ENCODE assay signal across 10 cellular contexts in the genomic region with DNA sequence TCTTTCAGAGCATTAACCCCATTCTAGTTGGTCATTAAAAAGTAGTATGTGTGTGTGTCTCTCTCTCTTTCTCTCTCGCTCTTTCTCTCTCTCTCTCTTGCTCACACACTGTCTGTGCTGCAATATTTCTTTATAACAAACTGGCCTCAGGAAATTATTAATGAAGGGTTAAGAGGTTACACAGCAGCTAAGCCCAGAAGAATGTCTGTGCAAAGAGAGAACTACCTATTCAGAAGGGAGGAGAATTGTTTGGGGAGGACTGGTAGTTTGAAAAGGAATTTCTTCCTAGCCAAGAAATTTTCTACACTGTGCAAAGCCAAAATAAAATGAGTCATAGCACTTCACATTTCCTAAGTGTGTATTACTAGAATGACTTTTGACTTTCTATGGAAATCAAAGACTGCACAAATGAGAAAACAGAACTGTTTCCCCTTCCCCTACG. TPM values are rescaled to one million over a fixed set of nuclear protein-coding genes. Genes with fewer than 3 reads are reported as not detected.
DNase-seq lines count a peak whose midpoint lies in the region; ATAC-seq, FAIRE-seq and TF ChIP-seq lines count a peak whose summit lies in the region.
"Had no signal": no experiment of that assay in that cellular context is flagged by ENCODE, and none has a peak within 500 bp of the region (broad histone marks: within the 10 kb centered on the region; RNA-seq: fewer than 3 reads in every experiment).

No MANE protein-coding gene starts in this region.

- ATAC-seq in body of pancreas, result peak; percentile 78
- ATAC-seq in activated naive CD4-positive, alpha-beta T cell treated with anti-CD3 and anti-CD28 coated beads, Interleukin-2, amount 50 U/mL, for 72 hours, result no peak
- ATAC-seq: activated T-helper 17 cell treated with anti-CD3 and anti-CD28 coated beads, Interleukin-2, amount 50 U/mL, for 72 hours had no signal

- H3K27me3 ChIP-seq in body of pancreas (no peaks in the 10 kb centered on the region), keratinocyte (ENCODE audit: control insufficient read depth, extremely low read depth, insufficient read depth, low read length) (no peaks in the 10 kb centered on the region), skeletal muscle tissue (ENCODE audit: control insufficient read depth in 3 of 3, insufficient read depth in 3 of 3, low read length in 3 of 3) (no peaks in the 10 kb centered on the region)

- POLR2A ChIA-PET in HEK293 (lab: Yijun Ruan, JAX), result interaction anchor here (0.6 kb wide), 1 partner anchor 476 kb away, joined by 3 read pairs; no protein-coding TSS in a partner anchor

- CTCF ChIA-PET in HEK293 (lab: Yijun Ruan, JAX), result no interaction called here

- H3K4me1 ChIP-seq in HEK293 (ENCODE audit: control insufficient read depth, insufficient read depth, low read length) (peaks cover 49% of the 10 kb centered on the region), body of pancreas (peaks cover 64% of the 10 kb centered on the region), keratinocyte (ENCODE audit: control insufficient read depth, extremely low read depth, insufficient read depth, low read length) (peaks cover 71% of the 10 kb centered on the region), skeletal muscle tissue (ENCODE audit: control insufficient read depth in 3 of 3, insufficient read depth in 3 of 3, low read length in 3 of 3) (peaks cover 22 to 39% (median 32%) of the 10 kb centered on the region in 3 donors)

- no peak for TF ChIP-seq POLR2A in body of pancreas (IDR thresholded peaks at IDR 0.05)
- TF ChIP-seq POLR2A in lower leg skin (IDR thresholded peaks at IDR 0.05), result no peak

- intact Hi-C loops in body of pancreas (cut with DNase I), result no loop called here
- intact Hi-C loops in head of caudate nucleus (cut with DNase I), result no loop called here
- intact Hi-C loops in lower leg skin (cut with DNase I; ENCODE audit: low total_unique reads), result no loop called here

- H3K9me1 ChIP-seq in keratinocyte (ENCODE audit: control insufficient read depth, extremely low read depth, insufficient read depth, low read length), result no peaks in the 10 kb centered on the region

- H3K9ac ChIP-seq in keratinocyte (ENCODE audit: control insufficient read depth, extremely low read depth, insufficient read depth, low read length) (peak overlapping the region; percentile 59), skeletal muscle tissue (ENCODE audit: low read depth in 1 of 3, low read length in 3 of 3) (no peak overlapping the region)

- FAIRE-seq in keratinocyte (lab: Jason Lieb, UNC), result peak; percentile 63

- H3K4me2 ChIP-seq in keratinocyte (ENCODE audit: control insufficient read depth, extremely low read depth, insufficient read depth, low read depth, low read length), result peak overlapping the region; percentile 95

- DNase-seq in body of pancreas, result no peak
- no peak for DNase-seq in keratinocyte (ENCODE audit: low read depth, low spot score)
- DNase-seq in activated naive CD4-positive, alpha-beta T cell treated with anti-CD3 and anti-CD28 coated beads, Interleukin-2, amount 50 U/mL, for 72 hours (ENCODE audit: low spot score in 2 of 2), result no peak
- DNase-seq in head of caudate nucleus, result no peak
- no peak for DNase-seq in pons (ENCODE audit: low spot score)
- DNase-seq in lower leg skin (ENCODE audit: low spot score in 2 of 2), result no peak
- DNase-seq: NCI-H146 had no signal

- H3K4me3 ChIP-seq in HEK293 (ENCODE audit: low read depth, low read length) (no peak overlapping the region), body of pancreas (no peak overlapping the region), keratinocyte (ENCODE audit: control insufficient read depth in 2 of 3, extremely low read depth in 1 of 3, insufficient read depth in 2 of 3, low read depth in 1 of 3, low read length in 3 of 3) (peak overlapping the region in 2 of 3 experiments; percentile 6 to 12), skeletal muscle tissue (ENCODE audit: low read length in 3 of 3) (peak overlapping the region in 1 of 3 donors; percentile 36), lower leg skin (ENCODE audit: low read depth, poor library complexity, severe bottlenecking) (no peak overlapping the region)

- H2AFZ ChIP-seq in keratinocyte (ENCODE audit: control insufficient read depth, low read length), result no peak overlapping the region

- H3K9me3 Mint-ChIP-seq in activated naive CD4-positive, alpha-beta T cell treated with anti-CD3 and anti-CD28 coated beads, Interleukin-2, amount 50 U/mL, for 72 hours, result peaks cover 4 to 6% of the 10 kb centered on the region in 2 donors
- H3K9me3 Mint-ChIP-seq: activated T-helper 17 cell treated with anti-CD3 and anti-CD28 coated beads, Interleukin-2, amount 50 U/mL, for 72 hours had no signal

- H3K27ac ChIP-seq in HEK293 (ENCODE audit: extremely low read depth, low read depth, low read length) (peak overlapping the region; percentile 53; the same call in 1 of the 2 replicates), body of pancreas (peak overlapping the region; percentile 6 to 74 (median 64)), keratinocyte (ENCODE audit: control insufficient read depth, insufficient read depth, low read length) (peak overlapping the region; percentile 89), skeletal muscle tissue (ENCODE audit: low read depth, low read length) (peak overlapping the region; percentile 1)

- peaks cover 73% of the 10 kb centered on the region for H3K79me2 ChIP-seq in keratinocyte (ENCODE audit: control insufficient read depth, insufficient read depth, low read length)

- 53% methylated on average over 2 of the region's 2 CpGs for WGBS in body of pancreas, 2 donors
- 38 to 43% methylated on average over 2 of the region's 2 CpGs for WGBS in lower leg skin, 2 donors

- H3K36me3 ChIP-seq in HEK293 (ENCODE audit: control insufficient read depth in 2 of 2, insufficient read depth in 1 of 2, low read length in 2 of 2) (no peaks in the 10 kb centered on the region), body of pancreas (replicated peaks in 1 of 2; ENCODE audit: insufficient read depth in 1 of 2, low read depth in 2 of 2) (no peaks in the 10 kb centered on the region), keratinocyte (ENCODE audit: control insufficient read depth in 2 of 2, extremely low read depth in 1 of 2, insufficient read depth in 2 of 2, low read length in 2 of 2) (no peaks in the 10 kb centered on the region), skeletal muscle tissue (ENCODE audit: control insufficient read depth in 3 of 3, insufficient read depth in 3 of 3, low read length in 3 of 3) (no peaks in the 10 kb centered on the region)

- H3K9me3 ChIP-seq in HEK293 (ENCODE audit: control insufficient read depth, insufficient read depth, low read depth, low read length) (no peaks in the 10 kb centered on the region), body of pancreas (no peaks in the 10 kb centered on the region), keratinocyte (ENCODE audit: control insufficient read depth, low read depth, low read length) (no peaks in the 10 kb centered on the region), skeletal muscle tissue (ENCODE audit: control insufficient read depth in 3 of 3, low read length in 3 of 3) (no peaks in the 10 kb centered on the region)

- TF ChIP-seq CTCF in HEK293 (tag by site-specific recombination; IDR thresholded peaks at IDR 0.05) (no peak), body of pancreas (IDR thresholded peaks at IDR 0.05) (no peak), keratinocyte (optimal IDR thresholded peaks at IDR 0.05 in 1 of 3, IDR thresholded peaks at IDR 0.05 in 1 of 3, conservative IDR thresholded peaks at IDR 0.05 in 1 of 3; ENCODE audit: extremely low read depth in 1 of 3, insufficient read depth in 2 of 3, low read length in 3 of 3) (no peak), lower leg skin (IDR thresholded peaks at IDR 0.05) (no peak)

- no peaks in the 10 kb centered on the region for H3K36me3 Mint-ChIP-seq in activated naive CD4-positive, alpha-beta T cell treated with anti-CD3 and anti-CD28 coated beads, Interleukin-2, amount 50 U/mL, for 72 hours

- peak overlapping the region in 1 of 2 donors; percentile 57 for H3K27ac Mint-ChIP-seq in activated naive CD4-positive, alpha-beta T cell treated with anti-CD3 and anti-CD28 coated beads, Interleukin-2, amount 50 U/mL, for 72 hours
- H3K27ac Mint-ChIP-seq: activated T-helper 17 cell treated with anti-CD3 and anti-CD28 coated beads, Interleukin-2, amount 50 U/mL, for 72 hours had no signal

- dilution Hi-C loops in keratinocyte (cut with MboI; ENCODE audit: extremely low pct_ligation_motif_present, low sequenced_read_pairs), result no loop called here

- no peaks in the 10 kb centered on the region for H4K20me1 ChIP-seq in keratinocyte (ENCODE audit: control insufficient read depth, extremely low read depth, insufficient read depth, low read length)

TF ChIP-seq in HEK293, 187 proteins besides CTCF, POLR2A, EP300 and RAD21 (continues in another document):
- no peak for TF ChIP-seq ZBTB17 (tag by site-specific recombination; IDR thresholded peaks at IDR 0.05)
- TF ChIP-seq ZNF16 (tag by site-specific recombination; IDR thresholded peaks at IDR 0.05; ENCODE audit: low read depth), result no peak
- no peak for TF ChIP-seq ZNF266 (tag by site-specific recombination; IDR thresholded peaks at IDR 0.05; ENCODE audit: low read depth)
- TF ChIP-seq ZNF596 (tag by site-specific recombination; IDR thresholded peaks at IDR 0.05), result peak; percentile 94
- TF ChIP-seq ZNF473 (tag by site-specific recombination; IDR thresholded peaks at IDR 0.05), result no peak
- peak; percentile 89 for TF ChIP-seq WT1 (tag by site-specific recombination; IDR thresholded peaks at IDR 0.05)
- no peak for TF ChIP-seq ZNF311 (tag by site-specific recombination; IDR thresholded peaks at IDR 0.05; ENCODE audit: borderline replicate concordance)
- TF ChIP-seq SCRT2 (tag by site-specific recombination; IDR thresholded peaks at IDR 0.05), result no peak

RNA-seq across cellular contexts. Expression of a gene that starts 22.2 kb away (rescaled TPM):
- total RNA-seq in body of pancreas (10 to 100 TPM; 19.1 to 21.8 TPM), skeletal muscle tissue (35.0 TPM), lower leg skin (10 to 100 TPM; 18.9 to 24.4 (median 21.0) TPM)
- polyA plus RNA-seq in keratinocyte, result 19.5 to 29.7 TPM (median 28.9 TPM) in 3 replicates
- 22.1 TPM for polyA plus RNA-seq in keratinocyte (2011; ENCODE audit: low read depth)
- polyA plus RNA-seq in keratinocyte (2011; cell fraction: cytosol; rRNA removed), result 11.6 and 23.3 TPM in 2 replicates
- 34.6 and 37.1 TPM in 2 replicates for polyA plus RNA-seq in keratinocyte (2011; cell fraction: nucleus; rRNA removed)
- polyA plus RNA-seq in keratinocyte (2012; ENCODE audit: low replicate concordance), result 12.8 and 36.2 TPM in 2 replicates
- 30.0 to 73.6 TPM (median 44.4 TPM) in 3 replicates for polyA minus RNA-seq in keratinocyte
- 24.0 TPM for polyA minus RNA-seq in keratinocyte (2011; cell fraction: cytosol; rRNA and poly(A)+ RNA removed)
- 35.7 and 84.4 TPM in 2 replicates for polyA minus RNA-seq in keratinocyte (2011; cell fraction: nucleus; rRNA and poly(A)+ RNA removed)
- not detected for total RNA-seq in activated naive CD4-positive, alpha-beta T cell treated with anti-CD3 and anti-CD28 coated beads, Interleukin-2, amount 50 U/mL, for 72 hours
- total RNA-seq: activated T-helper 17 cell treated with anti-CD3 and anti-CD28 coated beads, Interleukin-2, amount 50 U/mL, for 72 hours had no signal

Comparison
In these comparisons a context has a peak if more than half of its experiments do, and no peak if none do; other contexts are left out.
1. H3K27ac ChIP-seq: peak in every context shown above with its lines; median percentile 89 in keratinocyte; 64 in body of pancreas; 53 in HEK293; 1 in skeletal muscle tissue.
2. H3K4me3 ChIP-seq: peak in keratinocyte (2 of 3); none in HEK293 (single experiment), body of pancreas (0 of 2) and lower leg skin (single experiment).
3. RNA of a gene that starts 22.2 kb away (total RNA-seq): 35.0 TPM in skeletal muscle tissue (single experiment), 19.1 to 21.8 TPM in body of pancreas and 18.9 to 24.4 TPM in lower leg skin; not detected in activated naive CD4-positive, alpha-beta T cell treated with anti-CD3 and anti-CD28 coated beads, Interleukin-2, amount 50 U/mL, for 72 hours; every median in the first group is over 10 times any median in the second.